ENCODE assay signal across 19 cellular contexts in the genomic region with DNA sequence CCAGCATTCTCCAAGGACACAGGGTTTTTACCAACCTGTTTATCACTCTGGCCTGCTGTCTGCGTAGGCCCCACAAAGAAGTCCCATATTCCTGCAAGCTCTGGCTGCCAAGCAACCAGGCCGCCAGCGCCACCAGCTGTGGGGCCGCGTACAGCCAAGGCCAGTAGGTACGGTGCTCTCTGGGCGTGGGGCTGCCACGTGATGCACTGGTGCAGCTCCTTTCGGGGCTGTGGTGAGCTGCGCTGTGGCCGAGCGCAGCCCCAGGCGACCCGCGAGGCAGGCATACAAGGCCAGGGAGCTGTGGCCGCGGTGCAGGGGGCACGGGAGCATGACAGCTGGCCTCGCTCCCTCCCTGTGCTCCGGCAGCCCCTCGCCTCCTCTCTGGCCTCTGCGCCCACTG. TPM values are rescaled to one million over a fixed set of nuclear protein-coding genes. Genes with fewer than 3 reads are reported as not detected.
A peak's percentile ranks its signal among the peaks of the same experiment; 100 is the strongest.
DNase-seq lines count a peak whose midpoint lies in the region; ATAC-seq, FAIRE-seq and TF ChIP-seq lines count a peak whose summit lies in the region.
"Had no signal": no experiment of that assay in that cellular context is flagged by ENCODE, and none has a peak within 500 bp of the region (broad histone marks: within the 10 kb centered on the region; RNA-seq: fewer than 3 reads in every experiment).

No MANE protein-coding gene starts in this region.

- no peak overlapping the region for H3K14ac ChIP-seq in mesenchymal stem cell (ENCODE audit: low read length in 2 of 2)

- no peaks in the 10 kb centered on the region for H3K4me1 Mint-ChIP-seq in type B pancreatic cell (ENCODE audit: unreplicated experiment)
- H3K4me1 Mint-ChIP-seq: naive B cell had no signal

- H2BK5ac ChIP-seq in mesenchymal stem cell (ENCODE audit: low read depth, low read length, poor library complexity, severe bottlenecking): no peak overlapping the region

- no peak overlapping the region for H3K4me3 ChIP-seq in cardiac muscle cell
- H3K4me3 ChIP-seq in right atrium auricular region: no peak overlapping the region
- no peak overlapping the region for H3K4me3 ChIP-seq in mesenchymal stem cell (ENCODE audit: insufficient read depth in 1 of 2, low read depth in 1 of 2, low read length in 2 of 2)

- H3K27ac Mint-ChIP-seq in type B pancreatic cell: no peak overlapping the region
- H3K27ac Mint-ChIP-seq: activated naive CD8-positive, alpha-beta T cell; naive B cell had no signal

- TF ChIP-seq CTCF in cardiac muscle cell (IDR thresholded peaks at IDR 0.05; ENCODE audit: low read depth, low read length) (no peak), right atrium auricular region (IDR thresholded peaks at IDR 0.05) (no peak), type B pancreatic cell (conservative IDR thresholded peaks at IDR 0.05) (peak; percentile 44)

- H3K4ac ChIP-seq in mesenchymal stem cell (ENCODE audit: low read depth in 1 of 2, low read length in 2 of 2): no peak overlapping the region

- no peaks in the 10 kb centered on the region for H3K36me3 Mint-ChIP-seq in type B pancreatic cell
- H3K36me3 Mint-ChIP-seq: activated naive CD8-positive, alpha-beta T cell; naive B cell had no signal

- H3K9me3 Mint-ChIP-seq in type B pancreatic cell: no peaks in the 10 kb centered on the region

- WGBS in mesenchymal stem cell: 45% methylated on average over 17 of the region's 22 CpGs

- H3K27ac ChIP-seq in cardiac muscle cell (no peak overlapping the region), right atrium auricular region (no peak overlapping the region), mesenchymal stem cell (ENCODE audit: low read length, poor library complexity, severe bottlenecking) (no peak overlapping the region)
- H3K27ac ChIP-seq: KMS-11 had no signal

- peak overlapping the region; percentile 62 to 78 for H3K18ac ChIP-seq in mesenchymal stem cell (ENCODE audit: low read depth in 1 of 2, low read length in 2 of 2)

- no peaks in the 10 kb centered on the region for H3K27me3 Mint-ChIP-seq in type B pancreatic cell
- H3K27me3 Mint-ChIP-seq: activated naive CD8-positive, alpha-beta T cell; naive B cell had no signal

- H3K4me1 ChIP-seq in cardiac muscle cell (ENCODE audit: low read depth) (peaks cover 12% of the 10 kb centered on the region), right atrium auricular region (no peaks in the 10 kb centered on the region), mesenchymal stem cell (ENCODE audit: control insufficient read depth, insufficient read depth, low read depth, low read length) (no peaks in the 10 kb centered on the region)

- H3K36me3 ChIP-seq in cardiac muscle cell: no peaks in the 10 kb centered on the region
- H3K36me3 ChIP-seq in right atrium auricular region: no peaks in the 10 kb centered on the region
- H3K36me3 ChIP-seq in mesenchymal stem cell (ENCODE audit: control insufficient read depth in 1 of 2, insufficient read depth in 2 of 2, low read depth in 1 of 2, low read length in 2 of 2): no peaks in the 10 kb centered on the region

- peak overlapping the region in 1 of 2 experiments; percentile 10 for H2BK12ac ChIP-seq in mesenchymal stem cell (ENCODE audit: low read length in 2 of 2)

- DNase-seq in cardiac muscle cell (ENCODE audit: low read depth in 1 of 2, low spot score in 1 of 2) (peak; percentile 29 to 81), right atrium auricular region (ENCODE audit: low spot score) (no peak), globus pallidus (ENCODE audit: low spot score) (peak; percentile 52), mesenchymal stem cell (peak; percentile 13), type B pancreatic cell (ENCODE audit: extremely low spot score, unreplicated experiment) (no peak), H54 (ENCODE audit: insufficient read length, low spot score) (no peak)
- no peak for DNase-seq in stimulated activated CD4-positive, alpha-beta T cell treated with anti-CD3 and anti-CD28 coated beads, Interleukin-12 subunit alpha, Interleukin-12 subunit beta, amount 100 ng/mL, for 4 hours
- DNase-seq: naive B cell, NCI-H1105 treated with DMSO at 0.1 percent for 48 hours, OCI-M1 had no signal

- H3K79me1 ChIP-seq in mesenchymal stem cell (replicated peaks; ENCODE audit: low read length, poor library complexity, severe bottlenecking): no peaks in the 10 kb centered on the region

- no peak overlapping the region for H3K23ac ChIP-seq in mesenchymal stem cell (ENCODE audit: low read length in 2 of 2)

- ATAC-seq in HG03025 (IDR thresholded peaks at IDR 0.05; ENCODE audit: low FRiP score, unreplicated experiment): no peak

- H3K9ac ChIP-seq in mesenchymal stem cell (ENCODE audit: low read length): no peak overlapping the region
- H3K9ac ChIP-seq: KMS-11 had no signal

- no peak for FAIRE-seq in H54 (lab: Jason Lieb, UNC)
- FAIRE-seq: G401.6, keratinocyte had no signal

- no peak overlapping the region for H3K4me3 Mint-ChIP-seq in type B pancreatic cell
- H3K4me3 Mint-ChIP-seq: activated naive CD8-positive, alpha-beta T cell had no signal

- H3K27me3 ChIP-seq in cardiac muscle cell: no peaks in the 10 kb centered on the region
- no peaks in the 10 kb centered on the region for H3K27me3 ChIP-seq in right atrium auricular region
- peaks cover 0 to 23% of the 10 kb centered on the region in 2 experiments for H3K27me3 ChIP-seq in mesenchymal stem cell (ENCODE audit: control insufficient read depth in 1 of 2, insufficient read depth in 1 of 2, low read length in 2 of 2)

- peak overlapping the region; percentile 89 for H4K91ac ChIP-seq in mesenchymal stem cell (ENCODE audit: low read length)

- no peak for TF ChIP-seq POLR2A in H54 (IDR thresholded peaks at IDR 0.05; ENCODE audit: low read depth, low read length)

- no peak overlapping the region for H3K4me2 ChIP-seq in mesenchymal stem cell (ENCODE audit: low read length, poor library complexity, severe bottlenecking)
- H3K4me2 ChIP-seq: KMS-11 had no signal

- no peak overlapping the region for H2BK15ac ChIP-seq in mesenchymal stem cell (ENCODE audit: low read depth, poor library complexity, severe bottlenecking)

- no peaks in the 10 kb centered on the region for H3K9me3 ChIP-seq in cardiac muscle cell (ENCODE audit: low read depth)
- no peaks in the 10 kb centered on the region for H3K9me3 ChIP-seq in right atrium auricular region
- peaks cover 7% of the 10 kb centered on the region for H3K9me3 ChIP-seq in mesenchymal stem cell (ENCODE audit: control insufficient read depth, low read length)

- H2BK120ac ChIP-seq in mesenchymal stem cell (ENCODE audit: low read depth, low read length): no peak overlapping the region

- no peak overlapping the region for H2AK5ac ChIP-seq in mesenchymal stem cell (ENCODE audit: low read length, severe bottlenecking)

- peak overlapping the region; percentile 87 for H4K8ac ChIP-seq in mesenchymal stem cell (ENCODE audit: low read length)

- peak overlapping the region; percentile 54 for H2AFZ ChIP-seq in mesenchymal stem cell (ENCODE audit: low read depth, low read length)

RNA-seq across cellular contexts. Expression of gene LUZP4, which starts 22.2 kb away (rescaled TPM):
- total RNA-seq in cardiac muscle cell (not detected in 2 replicates), right atrium auricular region (not detected), type B pancreatic cell (ENCODE audit: low replicate concordance) (not detected in 2 replicates)
- polyA plus RNA-seq in cardiac muscle cell: not detected in 2 replicates
- not detected for polyA plus RNA-seq in mesenchymal stem cell (2013, experiment 1 of 2)
- polyA plus RNA-seq in mesenchymal stem cell (2013, experiment 2 of 2): not detected
- total RNA-seq: A673, fibroblast of lung, NCI-H460, skeletal muscle tissue had no signal
- polyA plus RNA-seq: fibroblast of lung, keratinocyte had no signal

Comparison
In these comparisons a context has a peak if more than half of its experiments do, and no peak if none do; other contexts are left out.
1. DNase-seq: peak in cardiac muscle cell (2 of 2), globus pallidus (single experiment) and mesenchymal stem cell (single experiment); none in right atrium auricular region (single experiment), type B pancreatic cell (single experiment), stimulated activated CD4-positive, alpha-beta T cell treated with anti-CD3 and anti-CD28 coated beads, Interleukin-12 subunit alpha, Interleukin-12 subunit beta, amount 100 ng/mL, for 4 hours (single experiment) and H54 (single experiment).